ENCODE assay signal across 33 cellular contexts in genomic region chr12:69874606-69875005, GRCh38. TPM values are rescaled to one million over a fixed set of nuclear protein-coding genes. Genes with fewer than 3 reads are reported as not detected.
"Had no signal": no experiment of that assay in that cellular context is flagged by ENCODE, and none has a peak within 500 bp of the region (broad histone marks: within the 10 kb centered on the region; RNA-seq: fewer than 3 reads in every experiment).

No MANE protein-coding gene starts in this region.

- DNase-seq: activated CD4-positive, alpha-beta memory T cell treated with anti-CD3 and anti-CD28 coated beads for 36 hours; activated CD4-positive, alpha-beta T cell treated with anti-CD3 and anti-CD28 coated beads for 36 hours; activated CD4-positive, alpha-beta T cell treated with anti-CD3 and anti-CD28 coated beads, Interleukin-2, amount 10 ng/mL, durations not matched to agents 24 days and 14 days; activated CD4-positive, CD25-positive, alpha-beta regulatory T cell; activated CD4-positive, CD25-positive, alpha-beta regulatory T cell treated with anti-CD3 and anti-CD28 coated beads, Interleukin-2, amount 50 U/mL, for 72 hours; activated CD8-positive, alpha-beta memory T cell treated with anti-CD3 and anti-CD28 coated beads, Interleukin-2, amount 10 ng/mL, durations not matched to agents 7 days and 5 days; activated CD8-positive, alpha-beta memory T cell treated with anti-CD3 and anti-CD28 coated beads, Interleukin-2, amount 50 U/mL, for 4 hours; activated CD8-positive, alpha-beta T cell treated with anti-CD3 and anti-CD28 coated beads, Interleukin-2, amount 10 ng/mL, durations not matched to agents 7 days and 5 days; activated effector memory CD4-positive, alpha-beta T cell treated with anti-CD3 and anti-CD28 coated beads, Interleukin-2, amount 50 U/mL, for 16 hours; activated naive CD4-positive, alpha-beta T cell; activated naive CD4-positive, alpha-beta T cell treated with anti-CD3 and anti-CD28 coated beads, Interleukin-2, amount 10 ng/mL, durations not matched to agents 7 days and 5 days; activated naive CD8-positive, alpha-beta T cell treated with anti-CD3 and anti-CD28 coated beads, Interleukin-2, amount 10 ng/mL, durations not matched to agents 7 days and 5 days; activated T-cell treated with anti-CD3 and anti-CD28 coated beads, Interleukin-2, amount 50 U/mL, for 1 hour; activated T-cell treated with anti-CD3 and anti-CD28 coated beads, Interleukin-2, amount 50 U/mL, for 48 hours; central memory CD4-positive, alpha-beta T cell; colonic mucosa; effector CD8-positive, alpha-beta T cell; erythroblast; foreskin melanocyte; heart right ventricle; T-helper 2 cell had no signal

- H3K9me3 ChIP-seq: ascending aorta, breast epithelium, colonic mucosa, esophagus muscularis mucosa, gastroesophageal sphincter, heart right ventricle had no signal

- ATAC-seq: activated CD4-positive, alpha-beta T cell treated with anti-CD3 and anti-CD28 coated beads for 36 hours; activated CD8-positive, alpha-beta memory T cell treated with anti-CD3 and anti-CD28 coated beads, Interleukin-2, amount 10 ng/mL, durations not matched to agents 7 days and 5 days; activated CD8-positive, alpha-beta T cell treated with anti-CD3 and anti-CD28 coated beads, Interleukin-2, amount 10 ng/mL, durations not matched to agents 7 days and 5 days; activated naive CD4-positive, alpha-beta T cell treated with anti-CD3 and anti-CD28 coated beads, Interleukin-2, amount 50 U/mL, for 72 hours; gastroesophageal sphincter; heart right ventricle had no signal

- H3K27ac ChIP-seq: ascending aorta, breast epithelium, cardiac muscle cell, colonic mucosa, esophagus muscularis mucosa, gastroesophageal sphincter, heart right ventricle had no signal

- H3K27me3 ChIP-seq: ascending aorta, breast epithelium, cardiac muscle cell, colonic mucosa, heart right ventricle had no signal

- H3K4me3 ChIP-seq: ascending aorta, breast epithelium, cardiac muscle cell, colonic mucosa, esophagus muscularis mucosa, gastroesophageal sphincter, heart right ventricle had no signal

- H3K4me1 ChIP-seq: breast epithelium, colonic mucosa had no signal

- H3K36me3 ChIP-seq: ascending aorta, breast epithelium, cardiac muscle cell, colonic mucosa, esophagus muscularis mucosa, gastroesophageal sphincter, heart right ventricle had no signal

RNA-seq across cellular contexts. Expression of gene MYRFL, which starts 49.6 kb away (rescaled TPM):
- total RNA-seq: activated CD4-positive, alpha-beta memory T cell treated with anti-CD3 and anti-CD28 coated beads for 36 hours; activated CD4-positive, alpha-beta T cell treated with anti-CD3 and anti-CD28 coated beads for 36 hours; activated CD4-positive, alpha-beta T cell treated with anti-CD3 and anti-CD28 coated beads, Interleukin-2, amount 10 ng/mL, durations not matched to agents 24 days and 14 days; activated CD8-positive, alpha-beta memory T cell treated with anti-CD3 and anti-CD28 coated beads for 36 hours; activated CD8-positive, alpha-beta memory T cell treated with anti-CD3 and anti-CD28 coated beads, Interleukin-2, amount 10 ng/mL, durations not matched to agents 7 days and 5 days; activated CD8-positive, alpha-beta T cell treated with anti-CD3 and anti-CD28 coated beads, Interleukin-2, amount 10 ng/mL, durations not matched to agents 7 days and 5 days; activated naive CD4-positive, alpha-beta T cell treated with anti-CD3 and anti-CD28 coated beads, Interleukin-2, amount 50 U/mL, for 72 hours; activated naive CD8-positive, alpha-beta T cell treated with anti-CD3 and anti-CD28 coated beads, Interleukin-2, amount 10 ng/mL, durations not matched to agents 7 days and 5 days; activated T-helper 1 cell treated with anti-CD3 and anti-CD28 coated beads, Interleukin-12 subunit alpha, Interleukin-12 subunit beta, Interleukin-2, Interleukin-4 antibody, amounts not matched to agents 30 ng/mL and 10 ng/mL and 1 ng/mL, durations not matched to agents 14 hours and 24 hours and 36 hours; activated T-helper 2 cell treated with anti-CD3 and anti-CD28 coated beads, Interferon-gamma antibody, Interleukin-2, Interleukin-4, amounts not matched to agents 10 μg/mL and 5 μg/mL and 100 μg/mL, durations not matched to agents 14 hours and 24 hours and 36 hours; ascending aorta; dermis microvascular lymphatic vessel endothelial cell; esophagus muscularis mucosa; fibroblast of villous mesenchyme; gastroesophageal sphincter; glomerular endothelial cell had no signal
